1 cellular context compared by ENCODE assay signal in genomic region chr15:49715701-49716100, GRCh38.
TF ChIP-seq lines count a peak whose summit lies in the region.

No MANE protein-coding gene starts in this region.

TF ChIP-seq in K562, 482 proteins besides CTCF, POLR2A, EP300 and RAD21 (continued from another document):
- no peak for TF ChIP-seq AFF4 (CRISPR knock-in tag; IDR thresholded peaks at IDR 0.05)
- no peak for TF ChIP-seq TRIM24 (IDR thresholded peaks at IDR 0.05)
- TF ChIP-seq GTF2E2 (tag; IDR thresholded peaks at IDR 0.05): no peak
- peak; percentile 83 for TF ChIP-seq MAFG (tag; conservative IDR thresholded peaks at IDR 0.05)
- no peak for TF ChIP-seq ERF (CRISPR knock-in tag; IDR thresholded peaks at IDR 0.05)
- TF ChIP-seq KDM5B (IDR thresholded peaks at IDR 0.05; ENCODE audit: insufficient replicate concordance, low read depth, low read length): no peak
- no peak for TF ChIP-seq MITF (IDR thresholded peaks at IDR 0.05)
- TF ChIP-seq, protein P1, sequence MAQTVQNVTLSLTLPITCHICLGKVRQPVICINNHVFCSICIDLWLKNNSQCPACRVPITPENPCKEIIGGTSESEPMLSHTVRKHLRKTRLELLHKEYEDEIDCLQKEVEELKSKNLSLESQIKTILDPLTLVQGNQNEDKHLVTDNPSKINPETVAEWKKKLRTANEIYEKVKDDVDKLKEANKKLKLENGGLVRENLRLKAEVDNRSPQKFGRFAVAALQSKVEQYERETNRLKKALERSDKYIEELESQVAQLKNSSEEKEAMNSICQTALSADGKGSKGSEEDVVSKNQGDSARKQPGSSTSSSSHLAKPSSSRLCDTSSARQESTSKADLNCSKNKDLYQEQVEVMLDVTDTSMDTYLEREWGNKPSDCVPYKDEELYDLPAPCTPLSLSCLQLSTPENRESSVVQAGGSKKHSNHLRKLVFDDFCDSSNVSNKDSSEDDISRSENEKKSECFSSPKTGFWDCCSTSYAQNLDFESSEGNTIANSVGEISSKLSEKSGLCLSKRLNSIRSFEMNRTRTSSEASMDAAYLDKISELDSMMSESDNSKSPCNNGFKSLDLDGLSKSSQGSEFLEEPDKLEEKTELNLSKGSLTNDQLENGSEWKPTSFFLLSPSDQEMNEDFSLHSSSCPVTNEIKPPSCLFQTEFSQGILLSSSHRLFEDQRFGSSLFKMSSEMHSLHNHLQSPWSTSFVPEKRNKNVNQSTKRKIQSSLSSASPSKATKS (CRISPR knock-in tag; IDR thresholded peaks at IDR 0.05): no peak
- no peak for TF ChIP-seq ZNF23 (CRISPR knock-in tag; IDR thresholded peaks at IDR 0.05)
- peak; percentile 90 for TF ChIP-seq C11orf30 (IDR thresholded peaks at IDR 0.05; ENCODE audit: low read depth)
- TF ChIP-seq, protein P2, sequence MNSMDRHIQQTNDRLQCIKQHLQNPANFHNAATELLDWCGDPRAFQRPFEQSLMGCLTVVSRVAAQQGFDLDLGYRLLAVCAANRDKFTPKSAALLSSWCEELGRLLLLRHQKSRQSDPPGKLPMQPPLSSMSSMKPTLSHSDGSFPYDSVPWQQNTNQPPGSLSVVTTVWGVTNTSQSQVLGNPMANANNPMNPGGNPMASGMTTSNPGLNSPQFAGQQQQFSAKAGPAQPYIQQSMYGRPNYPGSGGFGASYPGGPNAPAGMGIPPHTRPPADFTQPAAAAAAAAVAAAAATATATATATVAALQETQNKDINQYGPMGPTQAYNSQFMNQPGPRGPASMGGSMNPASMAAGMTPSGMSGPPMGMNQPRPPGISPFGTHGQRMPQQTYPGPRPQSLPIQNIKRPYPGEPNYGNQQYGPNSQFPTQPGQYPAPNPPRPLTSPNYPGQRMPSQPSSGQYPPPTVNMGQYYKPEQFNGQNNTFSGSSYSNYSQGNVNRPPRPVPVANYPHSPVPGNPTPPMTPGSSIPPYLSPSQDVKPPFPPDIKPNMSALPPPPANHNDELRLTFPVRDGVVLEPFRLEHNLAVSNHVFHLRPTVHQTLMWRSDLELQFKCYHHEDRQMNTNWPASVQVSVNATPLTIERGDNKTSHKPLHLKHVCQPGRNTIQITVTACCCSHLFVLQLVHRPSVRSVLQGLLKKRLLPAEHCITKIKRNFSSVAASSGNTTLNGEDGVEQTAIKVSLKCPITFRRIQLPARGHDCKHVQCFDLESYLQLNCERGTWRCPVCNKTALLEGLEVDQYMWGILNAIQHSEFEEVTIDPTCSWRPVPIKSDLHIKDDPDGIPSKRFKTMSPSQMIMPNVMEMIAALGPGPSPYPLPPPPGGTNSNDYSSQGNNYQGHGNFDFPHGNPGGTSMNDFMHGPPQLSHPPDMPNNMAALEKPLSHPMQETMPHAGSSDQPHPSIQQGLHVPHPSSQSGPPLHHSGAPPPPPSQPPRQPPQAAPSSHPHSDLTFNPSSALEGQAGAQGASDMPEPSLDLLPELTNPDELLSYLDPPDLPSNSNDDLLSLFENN (IDR thresholded peaks at IDR 0.05; ENCODE audit: low read depth in 2 of 2, low read length in 2 of 2): no peak
- no peak for TF ChIP-seq CBX2 (IDR thresholded peaks at IDR 0.05; ENCODE audit: insufficient read depth, low read length, poor library complexity, severe bottlenecking)
- no peak for TF ChIP-seq ZSCAN29 (IDR thresholded peaks at IDR 0.05)
- TF ChIP-seq, protein P3, sequence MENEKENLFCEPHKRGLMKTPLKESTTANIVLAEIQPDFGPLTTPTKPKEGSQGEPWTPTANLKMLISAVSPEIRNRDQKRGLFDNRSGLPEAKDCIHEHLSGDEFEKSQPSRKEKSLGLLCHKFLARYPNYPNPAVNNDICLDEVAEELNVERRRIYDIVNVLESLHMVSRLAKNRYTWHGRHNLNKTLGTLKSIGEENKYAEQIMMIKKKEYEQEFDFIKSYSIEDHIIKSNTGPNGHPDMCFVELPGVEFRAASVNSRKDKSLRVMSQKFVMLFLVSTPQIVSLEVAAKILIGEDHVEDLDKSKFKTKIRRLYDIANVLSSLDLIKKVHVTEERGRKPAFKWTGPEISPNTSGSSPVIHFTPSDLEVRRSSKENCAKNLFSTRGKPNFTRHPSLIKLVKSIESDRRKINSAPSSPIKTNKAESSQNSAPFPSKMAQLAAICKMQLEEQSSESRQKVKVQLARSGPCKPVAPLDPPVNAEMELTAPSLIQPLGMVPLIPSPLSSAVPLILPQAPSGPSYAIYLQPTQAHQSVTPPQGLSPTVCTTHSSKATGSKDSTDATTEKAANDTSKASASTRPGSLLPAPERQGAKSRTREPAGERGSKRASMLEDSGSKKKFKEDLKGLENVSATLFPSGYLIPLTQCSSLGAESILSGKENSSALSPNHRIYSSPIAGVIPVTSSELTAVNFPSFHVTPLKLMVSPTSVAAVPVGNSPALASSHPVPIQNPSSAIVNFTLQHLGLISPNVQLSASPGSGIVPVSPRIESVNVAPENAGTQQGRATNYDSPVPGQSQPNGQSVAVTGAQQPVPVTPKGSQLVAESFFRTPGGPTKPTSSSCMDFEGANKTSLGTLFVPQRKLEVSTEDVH (IDR thresholded peaks at IDR 0.05; ENCODE audit: low read depth, partially characterized antibody): no peak
- no peak for TF ChIP-seq DDX20 (tag; IDR thresholded peaks at IDR 0.05; ENCODE audit: low read depth)
- TF ChIP-seq NFE2L1 (tag; IDR thresholded peaks at IDR 0.05; ENCODE audit: borderline replicate concordance, low read depth): no peak
- TF ChIP-seq MAFF (IDR thresholded peaks at IDR 0.05; ENCODE audit: low read length): peak; percentile 94
TF ChIP-seq in K562: peak in this region for 5.
